Comparison of ENCODE assay signal across 9 cellular contexts in the genomic region with DNA sequence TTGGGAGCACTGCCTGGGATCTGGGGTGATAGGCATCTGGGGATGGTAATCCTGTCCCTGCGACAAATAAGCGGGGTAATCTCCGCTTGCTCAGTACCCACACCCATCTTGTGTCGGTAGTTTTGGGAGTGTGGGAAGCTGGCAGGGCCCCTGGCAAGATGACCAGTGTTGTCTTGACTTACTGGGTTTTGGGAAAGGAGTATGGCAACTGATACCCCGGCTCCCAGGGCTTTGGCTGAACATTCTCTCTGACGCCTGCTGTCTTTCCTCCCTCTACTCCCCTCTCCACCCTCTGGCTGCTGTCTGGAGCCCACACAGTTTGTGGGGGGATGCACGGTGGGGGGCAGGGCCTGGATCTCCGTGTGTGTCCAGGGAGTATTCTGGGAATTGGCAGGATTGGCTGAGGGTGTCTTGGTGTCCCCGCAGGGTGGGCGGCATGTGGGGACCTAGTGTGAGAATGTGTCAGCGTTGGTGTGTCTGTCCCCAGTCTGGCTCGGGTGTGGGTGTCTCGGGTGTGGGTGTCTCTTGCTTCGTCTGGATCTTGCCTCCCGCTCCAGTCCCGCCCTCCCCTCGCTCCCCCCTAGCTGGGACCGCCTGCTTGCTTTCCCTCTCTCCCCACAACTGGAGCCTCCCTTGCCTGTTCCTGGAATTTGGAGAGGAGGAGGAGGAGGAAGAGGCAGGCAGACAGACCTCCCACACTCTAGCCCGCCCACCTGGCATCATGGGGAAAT. TPM values are rescaled to one million over a fixed set of nuclear protein-coding genes. Genes with fewer than 3 reads are reported as not detected.
DNase-seq lines count a peak whose midpoint lies in the region; ATAC-seq and TF ChIP-seq lines count a peak whose summit lies in the region.
"Had no signal": no experiment of that assay in that cellular context is flagged by ENCODE, and none has a peak within 500 bp of the region (broad histone marks: within the 10 kb centered on the region; RNA-seq: fewer than 3 reads in every experiment).

No MANE protein-coding gene starts in this region.

- WGBS in hepatocyte (ENCODE audit: low lambda C conversion rate, missing lambda C conversion rate): 67% methylated on average over 11 of the region's 19 CpGs

- H3K27ac ChIP-seq in hepatocyte: peak overlapping the region; percentile 87
- H3K27ac ChIP-seq: C4-2B had no signal

- no peaks in the 10 kb centered on the region for H3K36me3 ChIP-seq in hepatocyte (replicated peaks; ENCODE audit: insufficient read depth, low read depth)

- H3K9me3 Mint-ChIP-seq in activated T-helper 17 cell treated with anti-CD3 and anti-CD28 coated beads, Interleukin-2, amount 50 U/mL, for 72 hours: no peaks in the 10 kb centered on the region

- no peak overlapping the region for H3K4me3 ChIP-seq in hepatocyte

- peaks cover 65% of the 10 kb centered on the region for H4K20me1 ChIP-seq in hepatocyte (ENCODE audit: insufficient read depth, poor library complexity, severe bottlenecking)

- no peak for ATAC-seq in activated T-helper 17 cell treated with anti-CD3 and anti-CD28 coated beads, Interleukin-2, amount 50 U/mL, for 72 hours (replicated peaks)
- no peak for ATAC-seq in stimulated activated naive CD8-positive, alpha-beta T cell treated with anti-CD3 and anti-CD28 coated beads, Interleukin-15, Interleukin-2, amounts not matched to agents 100 U/mL and 50 U/mL, for 24 hours
- ATAC-seq in GM18502 (IDR thresholded peaks at IDR 0.05; ENCODE audit: poor library complexity, unreplicated experiment) (no peak), GM18520 (IDR thresholded peaks at IDR 0.05; ENCODE audit: unreplicated experiment) (no peak)

- peak overlapping the region; percentile 100 for H3K27ac Mint-ChIP-seq in activated T-helper 17 cell treated with anti-CD3 and anti-CD28 coated beads, Interleukin-2, amount 50 U/mL, for 72 hours

- peak overlapping the region; percentile 98 for H3K4me3 Mint-ChIP-seq in activated T-helper 17 cell treated with anti-CD3 and anti-CD28 coated beads, Interleukin-2, amount 50 U/mL, for 72 hours

- H3K36me3 Mint-ChIP-seq in activated T-helper 17 cell treated with anti-CD3 and anti-CD28 coated beads, Interleukin-2, amount 50 U/mL, for 72 hours (ENCODE audit: low read depth): peaks cover 54% of the 10 kb centered on the region

- DNase-seq in SIG-M5 treated with dmso at 0.1 percent for 504 hours (lab: John Stamatoyannopoulos, UW; ENCODE audit: unreplicated experiment) (peak; percentile 62), SIG-M5 (lab: John Stamatoyannopoulos, UW) (no peak), hepatocyte (ENCODE audit: low spot score) (no peak), NCI-H187 treated with DMSO at 0.1 percent for 48 hours (lab: John Stamatoyannopoulos, UW) (no peak)
- DNase-seq in stimulated activated naive CD8-positive, alpha-beta T cell treated with anti-CD3 and anti-CD28 coated beads, Interleukin-15, Interleukin-2, amounts not matched to agents 100 U/mL and 50 U/mL, for 24 hours: peak; percentile 42

- H3K79me2 ChIP-seq in hepatocyte: peaks cover 87% of the 10 kb centered on the region

- no peak for TF ChIP-seq CTCF in hepatocyte (IDR thresholded peaks at IDR 0.05; ENCODE audit: poor library complexity)

- H3K27me3 Mint-ChIP-seq in activated T-helper 17 cell treated with anti-CD3 and anti-CD28 coated beads, Interleukin-2, amount 50 U/mL, for 72 hours: no peaks in the 10 kb centered on the region

- peak overlapping the region; percentile 87 for H3K4me2 ChIP-seq in hepatocyte

- no peaks in the 10 kb centered on the region for H3K9me3 ChIP-seq in hepatocyte (ENCODE audit: low read depth)

- H3K9me2 ChIP-seq in hepatocyte (replicated peaks; ENCODE audit: insufficient read depth): no peaks in the 10 kb centered on the region

- H3K4me1 ChIP-seq in hepatocyte (ENCODE audit: insufficient read depth): peaks cover 74% of the 10 kb centered on the region

- H3K27me3 ChIP-seq in hepatocyte: no peaks in the 10 kb centered on the region

- no peak overlapping the region for H2AFZ ChIP-seq in hepatocyte

- H3K4me1 Mint-ChIP-seq in activated T-helper 17 cell treated with anti-CD3 and anti-CD28 coated beads, Interleukin-2, amount 50 U/mL, for 72 hours: peaks cover 46% of the 10 kb centered on the region

RNA-seq across cellular contexts. Expression of a gene that starts 12.0 kb away (rescaled TPM):
- total RNA-seq in activated T-helper 17 cell treated with anti-CD3 and anti-CD28 coated beads, Interleukin-2, amount 50 U/mL, for 72 hours: 10 to 100 TPM; 43.7 to 61.9 TPM
- total RNA-seq in hepatocyte: 19.2 and 30.0 TPM in 2 replicates
- 33.1 and 34.4 TPM in 2 replicates for polyA plus RNA-seq in hepatocyte

RNA-seq across cellular contexts. Expression of a gene that starts 33.3 kb away (rescaled TPM):
- total RNA-seq in activated T-helper 17 cell treated with anti-CD3 and anti-CD28 coated beads, Interleukin-2, amount 50 U/mL, for 72 hours: 100 to 1,000 TPM in 1 of 2 donors, 10 to 100 TPM in 1; 60.9 to 101 TPM
- 5.8 and 8.6 TPM in 2 replicates for total RNA-seq in hepatocyte
- polyA plus RNA-seq in hepatocyte: 5.1 and 7.5 TPM in 2 replicates

RNA-seq across cellular contexts. Expression of a gene that starts 43.6 kb away (rescaled TPM):
- total RNA-seq in activated T-helper 17 cell treated with anti-CD3 and anti-CD28 coated beads, Interleukin-2, amount 50 U/mL, for 72 hours: not detected
- total RNA-seq in hepatocyte: 0.47 TPM in 1 of 2 replicates, not detected in the other
- polyA plus RNA-seq in hepatocyte: 3.3 and 3.8 TPM in 2 replicates

Comparison
In these comparisons a context has a peak if more than half of its experiments do, and no peak if none do; other contexts are left out.
1. DNase-seq: peak in SIG-M5 treated with dmso at 0.1 percent for 504 hours (single experiment) and stimulated activated naive CD8-positive, alpha-beta T cell treated with anti-CD3 and anti-CD28 coated beads, Interleukin-15, Interleukin-2, amounts not matched to agents 100 U/mL and 50 U/mL, for 24 hours (single experiment); none in SIG-M5 (single experiment), hepatocyte (single experiment) and NCI-H187 treated with DMSO at 0.1 percent for 48 hours (single experiment).